In the genomic region with DNA sequence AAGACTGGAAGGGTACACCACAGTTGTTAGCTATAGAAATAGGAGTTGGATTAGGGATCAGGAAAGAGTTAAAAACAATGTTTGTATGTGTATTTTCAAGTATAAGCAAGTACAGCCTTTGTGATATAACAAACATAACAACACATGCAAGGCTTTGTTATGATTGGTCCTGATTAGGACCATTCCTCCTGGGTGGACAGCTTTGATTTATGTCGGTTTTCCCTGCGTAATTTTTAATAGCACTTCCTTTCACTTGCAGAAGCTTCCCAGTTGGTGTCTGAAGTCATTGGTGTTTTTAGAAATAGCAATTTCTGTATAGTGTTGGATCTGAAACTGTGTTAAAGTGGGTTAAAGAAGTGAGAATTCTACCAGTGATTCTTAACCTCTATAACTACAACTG, we compare ENCODE assay signal across 1 cellular context.
TF ChIP-seq lines count a peak whose summit lies in the region.

No MANE protein-coding gene starts in this region.

TF ChIP-seq in K562, 482 proteins besides CTCF, POLR2A, EP300 and RAD21 (continued from another document):
- TF ChIP-seq, protein P1, sequence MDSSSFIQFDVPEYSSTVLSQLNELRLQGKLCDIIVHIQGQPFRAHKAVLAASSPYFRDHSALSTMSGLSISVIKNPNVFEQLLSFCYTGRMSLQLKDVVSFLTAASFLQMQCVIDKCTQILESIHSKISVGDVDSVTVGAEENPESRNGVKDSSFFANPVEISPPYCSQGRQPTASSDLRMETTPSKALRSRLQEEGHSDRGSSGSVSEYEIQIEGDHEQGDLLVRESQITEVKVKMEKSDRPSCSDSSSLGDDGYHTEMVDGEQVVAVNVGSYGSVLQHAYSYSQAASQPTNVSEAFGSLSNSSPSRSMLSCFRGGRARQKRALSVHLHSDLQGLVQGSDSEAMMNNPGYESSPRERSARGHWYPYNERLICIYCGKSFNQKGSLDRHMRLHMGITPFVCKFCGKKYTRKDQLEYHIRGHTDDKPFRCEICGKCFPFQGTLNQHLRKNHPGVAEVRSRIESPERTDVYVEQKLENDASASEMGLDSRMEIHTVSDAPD (CRISPR knock-in tag; IDR thresholded peaks at IDR 0.05): no peak
- TF ChIP-seq CBFA2T3 (IDR thresholded peaks at IDR 0.05) (no peak), ZNF668 (CRISPR knock-in tag; IDR thresholded peaks at IDR 0.05) (no peak), RBBP5 (IDR thresholded peaks at IDR 0.05; ENCODE audit: borderline replicate concordance, insufficient read depth, low read length, poor library complexity, severe bottlenecking) (no peak)
